14 cellular contexts compared by ENCODE assay signal in genomic region chr9:27385606-27386005, GRCh38.
DNase-seq lines count a peak whose midpoint lies in the region; ATAC-seq and TF ChIP-seq lines count a peak whose summit lies in the region.
"Had no signal": no experiment of that assay in that cellular context is flagged by ENCODE, and none has a peak within 500 bp of the region (broad histone marks: within the 10 kb centered on the region; RNA-seq: fewer than 3 reads in every experiment).

No MANE protein-coding gene starts in this region.

- H3K27me3 ChIP-seq in upper lobe of right lung, result no peaks in the 10 kb centered on the region
- H3K27me3 ChIP-seq: esophagus squamous epithelium, upper lobe of left lung had no signal

- H3K36me3 ChIP-seq in upper lobe of right lung, result no peaks in the 10 kb centered on the region
- H3K36me3 ChIP-seq: esophagus squamous epithelium, upper lobe of left lung had no signal

- no peak overlapping the region for H3K27ac ChIP-seq in upper lobe of right lung
- H3K27ac ChIP-seq: GM23248, upper lobe of left lung had no signal

- no peak overlapping the region for H3K4me3 ChIP-seq in epithelial cell of esophagus (ENCODE audit: low read length)
- H3K4me3 ChIP-seq in upper lobe of right lung, result no peak overlapping the region
- H3K4me3 ChIP-seq: esophagus squamous epithelium, GM23248, upper lobe of left lung had no signal

- no peak for TF ChIP-seq CTCF in epithelial cell of esophagus (IDR thresholded peaks at IDR 0.05; ENCODE audit: insufficient read depth, low read depth, low read length, missing control alignments)
- no peak for TF ChIP-seq CTCF in upper lobe of right lung (IDR thresholded peaks at IDR 0.05)

- intact Hi-C loops in upper lobe of right lung (cut with DNase I), result no loop called here

- H3K9me3 ChIP-seq in upper lobe of right lung, result no peaks in the 10 kb centered on the region
- H3K9me3 ChIP-seq: esophagus squamous epithelium, upper lobe of left lung had no signal

- DNase-seq in NCI-H187 (lab: John Stamatoyannopoulos, UW), result peak; percentile 23 to 65
- DNase-seq in NCI-H187 treated with DMSO at 0.1 percent for 48 hours (lab: John Stamatoyannopoulos, UW), result no peak
- DNase-seq in NCI-H345 (lab: John Stamatoyannopoulos, UW), result peak; percentile 56
- DNase-seq in epithelial cell of esophagus (ENCODE audit: low read depth), result peak; percentile 57
- DNase-seq in upper lobe of right lung, result peak; percentile 69
- DNase-seq in hepatic stellate cell (ENCODE audit: low spot score), result no peak
- DNase-seq in activated T-cell treated with anti-CD3 and anti-CD28 coated beads, Interleukin-2, amount 50 U/mL, for 48 hours, result no peak
- no peak for DNase-seq in activated CD4-positive, alpha-beta T cell treated with anti-CD3 and anti-CD28 coated beads for 4 hours
- DNase-seq: esophagus squamous epithelium, GM23248, NCI-H82, SHP77 treated with DMSO at 0.1 percent for 48 hours had no signal

- peak; percentile 70 for ATAC-seq in upper lobe of right lung
- ATAC-seq: activated naive CD4-positive, alpha-beta T cell treated with anti-CD3 and anti-CD28 coated beads, Interleukin-2, amount 50 U/mL, for 72 hours had no signal

- peaks cover 18% of the 10 kb centered on the region for H3K4me1 ChIP-seq in upper lobe of right lung

Comparison
In these comparisons a context has a peak if more than half of its experiments do, and no peak if none do; other contexts are left out.
1. DNase-seq: peak in NCI-H187 (2 of 2), NCI-H345 (single experiment), epithelial cell of esophagus (single experiment) and upper lobe of right lung (single experiment); none in NCI-H187 treated with DMSO at 0.1 percent for 48 hours (single experiment), hepatic stellate cell (single experiment), activated T-cell treated with anti-CD3 and anti-CD28 coated beads, Interleukin-2, amount 50 U/mL, for 48 hours (0 of 2) and activated CD4-positive, alpha-beta T cell treated with anti-CD3 and anti-CD28 coated beads for 4 hours (0 of 2).